Comparison of ENCODE assay signal across 14 cellular contexts in genomic region chr1:172678990-172679772, GRCh38. TPM values are rescaled to one million over a fixed set of nuclear protein-coding genes. Genes with fewer than 3 reads are reported as not detected.
DNase-seq lines count a peak whose midpoint lies in the region; ATAC-seq and TF ChIP-seq lines count a peak whose summit lies in the region.
"Had no signal": no experiment of that assay in that cellular context is flagged by ENCODE, and none has a peak within 500 bp of the region (broad histone marks: within the 10 kb centered on the region; RNA-seq: fewer than 3 reads in every experiment).

No MANE protein-coding gene starts in this region.

- H3K79me2 ChIP-seq in parathyroid adenoma: no peaks in the 10 kb centered on the region

- CTCF ChIA-PET in activated CD4-positive, alpha-beta memory T cell treated with anti-CD3 and anti-CD28 coated beads, Interleukin-2, amount 10 ng/mL, durations not matched to agents 7 days and 5 days (lab: Charles Lee): interaction anchor here (1.0 kb wide), 1 partner anchor 9 kb away, joined by 3 read pairs; no protein-coding TSS in a partner anchor
- CTCF ChIA-PET in activated CD4-positive, alpha-beta memory T cell treated with anti-CD3 and anti-CD28 coated beads for 36 hours (lab: Charles Lee): interaction anchor here (1.0 to 1.1 kb wide), 2 partner anchors 40 to 41 kb away, joined by 3 to 4 read pairs; no protein-coding TSS in a partner anchor

- H3K4me3 Mint-ChIP-seq in activated CD4-positive, alpha-beta memory T cell treated with anti-CD3 and anti-CD28 coated beads, Interleukin-2, amount 10 ng/mL, durations not matched to agents 7 days and 5 days: no peak overlapping the region
- H3K4me3 Mint-ChIP-seq in activated CD4-positive, alpha-beta memory T cell treated with anti-CD3 and anti-CD28 coated beads for 36 hours: no peak overlapping the region
- peak overlapping the region; percentile 9 for H3K4me3 Mint-ChIP-seq in activated T-helper 17 cell treated with anti-CD3 and anti-CD28 coated beads, Interleukin-2, amount 50 U/mL, for 72 hours
- H3K4me3 Mint-ChIP-seq: activated B cell treated with CpG ODN at 0.5 μM for 24 hours; activated naive CD8-positive, alpha-beta T cell treated with anti-CD3 and anti-CD28 coated beads, Interleukin-2, amount 10 ng/mL, durations not matched to agents 7 days and 5 days had no signal

- no peak for TF ChIP-seq CTCF in parathyroid adenoma (IDR thresholded peaks at IDR 0.05)

- peak overlapping the region; percentile 23 for H3K27ac Mint-ChIP-seq in activated CD4-positive, alpha-beta memory T cell treated with anti-CD3 and anti-CD28 coated beads, Interleukin-2, amount 10 ng/mL, durations not matched to agents 7 days and 5 days
- H3K27ac Mint-ChIP-seq in activated CD4-positive, alpha-beta memory T cell treated with anti-CD3 and anti-CD28 coated beads for 36 hours: no peak overlapping the region
- H3K27ac Mint-ChIP-seq in activated T-helper 17 cell treated with anti-CD3 and anti-CD28 coated beads, Interleukin-2, amount 50 U/mL, for 72 hours: no peak overlapping the region
- H3K27ac Mint-ChIP-seq: activated B cell treated with CpG ODN at 0.5 μM for 24 hours; activated naive CD8-positive, alpha-beta T cell treated with anti-CD3 and anti-CD28 coated beads, Interleukin-2, amount 10 ng/mL, durations not matched to agents 7 days and 5 days had no signal

- no peak for ATAC-seq in activated T-helper 17 cell treated with anti-CD3 and anti-CD28 coated beads, Interleukin-2, amount 50 U/mL, for 72 hours (replicated peaks)
- no peak for ATAC-seq in left cardiac atrium
- ATAC-seq: PC-3 had no signal

- H3K36me3 Mint-ChIP-seq in activated CD4-positive, alpha-beta memory T cell treated with anti-CD3 and anti-CD28 coated beads, Interleukin-2, amount 10 ng/mL, durations not matched to agents 7 days and 5 days (ENCODE audit: low read depth): peaks cover 6% of the 10 kb centered on the region
- H3K36me3 Mint-ChIP-seq in activated CD4-positive, alpha-beta memory T cell treated with anti-CD3 and anti-CD28 coated beads for 36 hours: no peaks in the 10 kb centered on the region
- no peaks in the 10 kb centered on the region for H3K36me3 Mint-ChIP-seq in activated T-helper 17 cell treated with anti-CD3 and anti-CD28 coated beads, Interleukin-2, amount 50 U/mL, for 72 hours (ENCODE audit: low read depth)

- no peak overlapping the region for H3K9ac ChIP-seq in parathyroid adenoma

- no peak overlapping the region for H2AFZ ChIP-seq in parathyroid adenoma

- peaks cover 56% of the 10 kb centered on the region for H3K4me1 Mint-ChIP-seq in activated CD4-positive, alpha-beta memory T cell treated with anti-CD3 and anti-CD28 coated beads, Interleukin-2, amount 10 ng/mL, durations not matched to agents 7 days and 5 days
- peaks cover 65% of the 10 kb centered on the region for H3K4me1 Mint-ChIP-seq in activated CD4-positive, alpha-beta memory T cell treated with anti-CD3 and anti-CD28 coated beads for 36 hours (ENCODE audit: low read depth)
- peaks cover 48% of the 10 kb centered on the region for H3K4me1 Mint-ChIP-seq in activated T-helper 17 cell treated with anti-CD3 and anti-CD28 coated beads, Interleukin-2, amount 50 U/mL, for 72 hours
- H3K4me1 Mint-ChIP-seq: activated B cell treated with CpG ODN at 0.5 μM for 24 hours had no signal

- H3K9me3 ChIP-seq in parathyroid adenoma (ENCODE audit: control insufficient read depth, low read length): peaks cover 5% of the 10 kb centered on the region
- H3K9me3 ChIP-seq: ovary had no signal

- DNase-seq in activated CD4-positive, alpha-beta memory T cell treated with anti-CD3 and anti-CD28 coated beads, Interleukin-2, amount 10 ng/mL, durations not matched to agents 7 days and 5 days: no peak
- no peak for DNase-seq in activated CD4-positive, alpha-beta memory T cell treated with anti-CD3 and anti-CD28 coated beads for 36 hours
- DNase-seq in NCI-H2029 treated with DMSO at 0.1 percent for 48 hours (lab: John Stamatoyannopoulos, UW): peak; percentile 50
- no peak for DNase-seq in Ammon's horn (ENCODE audit: low spot score)
- DNase-seq in left cardiac atrium: no peak
- DNase-seq in cerebellar cortex (ENCODE audit: low spot score): no peak
- DNase-seq: activated B cell treated with CpG ODN at 0.5 μM for 24 hours; activated naive CD8-positive, alpha-beta T cell treated with anti-CD3 and anti-CD28 coated beads, Interleukin-2, amount 10 ng/mL, durations not matched to agents 7 days and 5 days; Kasumi-1; ovary; PC-3 had no signal

- no peaks in the 10 kb centered on the region for H3K9me3 Mint-ChIP-seq in activated CD4-positive, alpha-beta memory T cell treated with anti-CD3 and anti-CD28 coated beads, Interleukin-2, amount 10 ng/mL, durations not matched to agents 7 days and 5 days
- no peaks in the 10 kb centered on the region for H3K9me3 Mint-ChIP-seq in activated CD4-positive, alpha-beta memory T cell treated with anti-CD3 and anti-CD28 coated beads for 36 hours
- H3K9me3 Mint-ChIP-seq in activated T-helper 17 cell treated with anti-CD3 and anti-CD28 coated beads, Interleukin-2, amount 50 U/mL, for 72 hours: no peaks in the 10 kb centered on the region
- H3K9me3 Mint-ChIP-seq: activated B cell treated with CpG ODN at 0.5 μM for 24 hours had no signal

- H3K4me2 ChIP-seq in parathyroid adenoma (ENCODE audit: low read length): peak overlapping the region; percentile 60

- POLR2A ChIA-PET in activated CD4-positive, alpha-beta memory T cell treated with anti-CD3 and anti-CD28 coated beads, Interleukin-2, amount 10 ng/mL, durations not matched to agents 7 days and 5 days (lab: Charles Lee): interaction anchor here (1.0 to 2.0 kb wide), 2 partner anchors 20 to 40 kb away, joined by 3 to 5 read pairs; no protein-coding TSS in a partner anchor
- POLR2A ChIA-PET in activated CD4-positive, alpha-beta memory T cell treated with anti-CD3 and anti-CD28 coated beads for 36 hours (lab: Charles Lee): no interaction called here

- H3K27me3 Mint-ChIP-seq in activated CD4-positive, alpha-beta memory T cell treated with anti-CD3 and anti-CD28 coated beads, Interleukin-2, amount 10 ng/mL, durations not matched to agents 7 days and 5 days: no peaks in the 10 kb centered on the region
- no peaks in the 10 kb centered on the region for H3K27me3 Mint-ChIP-seq in activated CD4-positive, alpha-beta memory T cell treated with anti-CD3 and anti-CD28 coated beads for 36 hours
- H3K27me3 Mint-ChIP-seq in activated T-helper 17 cell treated with anti-CD3 and anti-CD28 coated beads, Interleukin-2, amount 50 U/mL, for 72 hours: no peaks in the 10 kb centered on the region
- H3K27me3 Mint-ChIP-seq: activated B cell treated with CpG ODN at 0.5 μM for 24 hours had no signal

- H3K4me3 ChIP-seq in parathyroid adenoma (ENCODE audit: low read depth, low read length): peak overlapping the region; percentile 51
- H3K4me3 ChIP-seq: ovary, skin epidermis had no signal

- no peaks in the 10 kb centered on the region for H3K27me3 ChIP-seq in parathyroid adenoma (ENCODE audit: control insufficient read depth, insufficient read depth, low read length)
- H3K27me3 ChIP-seq: ovary had no signal

- no peaks in the 10 kb centered on the region for H3K36me3 ChIP-seq in parathyroid adenoma (ENCODE audit: control insufficient read depth, insufficient read depth, low read length)
- H3K36me3 ChIP-seq: ovary had no signal

- peaks cover 3% of the 10 kb centered on the region for H3K4me1 ChIP-seq in parathyroid adenoma

- no peak overlapping the region for H3K27ac ChIP-seq in parathyroid adenoma
- H3K27ac ChIP-seq: ovary, skin epidermis had no signal

- intact Hi-C loops in activated CD4-positive, alpha-beta memory T cell treated with anti-CD3 and anti-CD28 coated beads for 36 hours (cut with micrococcal nuclease): no loop called here
- intact Hi-C loops in left cardiac atrium (cut with DNase I): no loop called here

RNA-seq across cellular contexts. Expression of gene FASLG, which starts 20.3 kb away (rescaled TPM):
- 1 to 10 TPM; 3.6 to 3.9 TPM for total RNA-seq in activated CD4-positive, alpha-beta memory T cell treated with anti-CD3 and anti-CD28 coated beads, Interleukin-2, amount 10 ng/mL, durations not matched to agents 7 days and 5 days
- total RNA-seq in activated CD4-positive, alpha-beta memory T cell treated with anti-CD3 and anti-CD28 coated beads for 36 hours: 1 to 10 TPM; 8.2 to 8.6 TPM
- 10 to 100 TPM in 1 of 2 donors, 1 to 10 TPM in 1; 2.7 to 11.3 TPM for total RNA-seq in activated T-helper 17 cell treated with anti-CD3 and anti-CD28 coated beads, Interleukin-2, amount 50 U/mL, for 72 hours
- under 1 TPM in 1 of 2 donors, not detected in 1; 0.27 TPM for total RNA-seq in left cardiac atrium
- total RNA-seq: activated B cell treated with CpG ODN at 0.5 μM for 24 hours had no signal
